Comparison of ENCODE assay signal across 1 cellular context in genomic region chr12:56157201-56158028, GRCh38.
TF ChIP-seq lines count a peak whose summit lies in the region.

No MANE protein-coding gene starts in this region.

TF ChIP-seq in HepG2, 621 proteins besides CTCF, POLR2A, EP300 and RAD21 (continued from another document and continues in another):
- peak; percentile 90 for TF ChIP-seq ZNF574 (CRISPR knock-in tag; IDR thresholded peaks at IDR 0.05)
- peak; percentile 5 to 65; a peak in 3 of 4 replicates for TF ChIP-seq HMGXB4 (CRISPR knock-in tag; IDR thresholded peaks at IDR 0.05; ENCODE audit: borderline replicate concordance in 1 of 2, low read depth in 1 of 2)
- TF ChIP-seq ZNF891 (CRISPR knock-in tag; IDR thresholded peaks at IDR 0.05): peak; percentile 77; the same call in 1 of the 2 replicates
- TF ChIP-seq ZNF652 (CRISPR knock-in tag; IDR thresholded peaks at IDR 0.05; ENCODE audit: borderline replicate concordance, low read depth): peak; percentile 41; the same call in 1 of the 2 replicates
- peak; percentile 60 for TF ChIP-seq ZFY (CRISPR knock-in tag; IDR thresholded peaks at IDR 0.05)
- peak; percentile 97 for TF ChIP-seq ZBTB38 (CRISPR knock-in tag; IDR thresholded peaks at IDR 0.05)
- no peak for TF ChIP-seq MTERF4 (CRISPR knock-in tag; IDR thresholded peaks at IDR 0.05)
- TF ChIP-seq ZNF792 (CRISPR knock-in tag; IDR thresholded peaks at IDR 0.05): peak; percentile 18; the same call in 1 of the 2 replicates
- TF ChIP-seq ATF7 (IDR thresholded peaks at IDR 0.05): no peak
- TF ChIP-seq ATF7 (CRISPR knock-in tag; IDR thresholded peaks at IDR 0.05): peak; percentile 32; the same call in 1 of the 2 replicates
- peak; percentile 66 for TF ChIP-seq AGO1 (IDR thresholded peaks at IDR 0.05; ENCODE audit: low read depth, low read length, poor library complexity, severe bottlenecking)
- TF ChIP-seq SAFB2 (CRISPR knock-in tag; IDR thresholded peaks at IDR 0.05; ENCODE audit: borderline replicate concordance, low read depth): 0 out of 2 replicates have a peak, but pooled peaks have one; percentile 41
- peak; percentile 75; the same call in 1 of the 2 replicates for TF ChIP-seq NFKB2 (CRISPR knock-in tag; IDR thresholded peaks at IDR 0.05; ENCODE audit: borderline replicate concordance)
- no peak for TF ChIP-seq MEIS2 (CRISPR knock-in tag; IDR thresholded peaks at IDR 0.05)
- TF ChIP-seq YEATS4 (CRISPR knock-in tag; IDR thresholded peaks at IDR 0.05; ENCODE audit: borderline replicate concordance): peak; percentile 53; the same call in 1 of the 2 replicates
- TF ChIP-seq CEBPB (IDR thresholded peaks at IDR 0.05; ENCODE audit: borderline replicate concordance, low read depth, low read length): peak; percentile 21; the same call in 1 of the 2 replicates
- TF ChIP-seq NCOR1 (IDR thresholded peaks at IDR 0.05; ENCODE audit: borderline replicate concordance, low read length): peak; percentile 9; the same call in 1 of the 2 replicates
- TF ChIP-seq NR0B2 (CRISPR knock-in tag; IDR thresholded peaks at IDR 0.05): peak; percentile 42; the same call in 1 of the 2 replicates
- peak; percentile 54; the same call in 1 of the 2 replicates for TF ChIP-seq GATAD2A (CRISPR knock-in tag; IDR thresholded peaks at IDR 0.05)
- TF ChIP-seq SPEN (CRISPR knock-in tag; IDR thresholded peaks at IDR 0.05; ENCODE audit: low read depth): 0 out of 2 replicates have a peak, but pooled peaks have one; percentile 39
- 0 out of 2 replicates have a peak, but pooled peaks have one; percentile 3 for TF ChIP-seq ZNF816 (CRISPR knock-in tag; IDR thresholded peaks at IDR 0.05; ENCODE audit: borderline replicate concordance)
- 0 out of 2 replicates have a peak, but pooled peaks have one; percentile 29 for TF ChIP-seq TFDP1 (CRISPR knock-in tag; IDR thresholded peaks at IDR 0.05; ENCODE audit: borderline replicate concordance)
- TF ChIP-seq SMC3 (IDR thresholded peaks at IDR 0.05; ENCODE audit: low read length): peak; percentile 44
- TF ChIP-seq SSRP1 (CRISPR knock-in tag; IDR thresholded peaks at IDR 0.05): peak; percentile 26; the same call in 1 of the 2 replicates
- TF ChIP-seq HNRNPL (IDR thresholded peaks at IDR 0.05; ENCODE audit: low read depth, low read length): 0 out of 2 replicates have a peak, but pooled peaks have one; percentile 10
- peak; percentile 13; the same call in 1 of the 2 replicates for TF ChIP-seq SALL1 (CRISPR knock-in tag; IDR thresholded peaks at IDR 0.05)
- peak; percentile 31; the same call in 1 of the 2 replicates for TF ChIP-seq TFE3 (CRISPR knock-in tag; IDR thresholded peaks at IDR 0.05)
- peak; percentile 48 for TF ChIP-seq CCAR2 (optimal IDR thresholded peaks at IDR 0.05; ENCODE audit: low read depth, low read length)
- TF ChIP-seq TFDP2 (CRISPR knock-in tag; IDR thresholded peaks at IDR 0.05): peak; percentile 51; the same call in 1 of the 2 replicates
- TF ChIP-seq ZNF788 (CRISPR knock-in tag; IDR thresholded peaks at IDR 0.05; ENCODE audit: borderline replicate concordance): no peak
- TF ChIP-seq ZBTB2 (CRISPR knock-in tag; IDR thresholded peaks at IDR 0.05; ENCODE audit: low read depth): peak; percentile 41; the same call in 1 of the 2 replicates
- no peak for TF ChIP-seq NCOA5 (CRISPR knock-in tag; IDR thresholded peaks at IDR 0.05)
- peak; percentile 9; the same call in 1 of the 2 replicates for TF ChIP-seq KLF6 (CRISPR knock-in tag; IDR thresholded peaks at IDR 0.05)
- 0 out of 2 replicates have a peak, but pooled peaks have one; percentile 2 for TF ChIP-seq TBX2 (CRISPR knock-in tag; IDR thresholded peaks at IDR 0.05; ENCODE audit: borderline replicate concordance)
- TF ChIP-seq BCL3 (CRISPR knock-in tag; IDR thresholded peaks at IDR 0.05): no peak
- no peak for TF ChIP-seq IKZF5 (CRISPR knock-in tag; IDR thresholded peaks at IDR 0.05)
- 0 out of 2 replicates have a peak, but pooled peaks have one; percentile 24 for TF ChIP-seq ZNF446 (CRISPR knock-in tag; IDR thresholded peaks at IDR 0.05)
- TF ChIP-seq TEAD3 (CRISPR knock-in tag; optimal IDR thresholded peaks at IDR 0.05; ENCODE audit: borderline replicate concordance): peak; percentile 100
- TF ChIP-seq HBP1 (CRISPR knock-in tag; IDR thresholded peaks at IDR 0.05; ENCODE audit: low read depth): peak; percentile 25; the same call in 1 of the 2 replicates
- peak; percentile 24; the same call in 1 of the 2 replicates for TF ChIP-seq PHF8 (CRISPR knock-in tag; IDR thresholded peaks at IDR 0.05)
- TF ChIP-seq ZNF710 (CRISPR knock-in tag; IDR thresholded peaks at IDR 0.05; ENCODE audit: borderline replicate concordance): 0 out of 2 replicates have a peak, but pooled peaks have one; percentile 36
